In the genomic region with DNA sequence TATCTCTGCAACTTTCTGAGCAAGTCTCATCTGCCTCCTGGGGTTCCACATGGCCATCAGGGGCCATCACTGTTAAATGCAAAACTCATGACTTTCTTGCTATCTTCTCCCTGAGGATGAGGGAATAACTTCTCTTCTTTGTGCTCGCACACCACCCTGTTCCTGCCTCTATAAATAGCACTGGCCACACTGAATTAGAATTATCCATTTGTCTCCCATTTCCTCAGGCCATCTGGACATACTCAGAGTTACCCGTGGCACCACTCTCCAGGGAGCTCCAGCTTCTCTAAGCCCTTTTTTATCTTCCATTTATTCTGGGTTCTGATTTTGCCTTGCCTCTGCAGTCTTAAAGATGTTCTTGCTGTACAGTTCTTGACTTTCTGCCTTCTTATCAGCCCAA, we compare ENCODE assay signal across 20 cellular contexts.
"Had no signal": no experiment of that assay in that cellular context is flagged by ENCODE, and none has a peak within 500 bp of the region (broad histone marks: within the 10 kb centered on the region; RNA-seq: fewer than 3 reads in every experiment).

No MANE protein-coding gene starts in this region.

- H3K27me3 Mint-ChIP-seq: type B pancreatic cell had no signal

- H3K4me3 Mint-ChIP-seq: activated CD4-positive, alpha-beta T cell treated with anti-CD3 and anti-CD28 coated beads for 36 hours; activated CD8-positive, alpha-beta T cell treated with anti-CD3 and anti-CD28 coated beads, Interleukin-2, amount 10 ng/mL, durations not matched to agents 7 days and 5 days; activated naive CD4-positive, alpha-beta T cell treated with anti-CD3 and anti-CD28 coated beads for 36 hours; activated T-cell treated with anti-CD3 and anti-CD28 coated beads, Interleukin-2, amount 50 U/mL, for 24 hours; type B pancreatic cell; WTC11 had no signal

- ATAC-seq: activated CD4-positive, alpha-beta T cell treated with anti-CD3 and anti-CD28 coated beads for 36 hours; activated CD8-positive, alpha-beta T cell treated with anti-CD3 and anti-CD28 coated beads, Interleukin-2, amount 10 ng/mL, durations not matched to agents 7 days and 5 days; left lobe of liver; naive thymus-derived CD4-positive, alpha-beta T cell; psoas muscle; right cardiac atrium; WTC11 had no signal

- H3K4me1 Mint-ChIP-seq: WTC11 had no signal

- H3K36me3 Mint-ChIP-seq: type B pancreatic cell had no signal

- DNase-seq: activated CD4-positive, alpha-beta T cell treated with anti-CD3 and anti-CD28 coated beads for 36 hours; activated CD8-positive, alpha-beta T cell treated with anti-CD3 and anti-CD28 coated beads, Interleukin-2, amount 10 ng/mL, durations not matched to agents 7 days and 5 days; activated naive CD4-positive, alpha-beta T cell treated with anti-CD3 and anti-CD28 coated beads for 36 hours; activated T-cell treated with anti-CD3 and anti-CD28 coated beads, Interleukin-2, amount 50 U/mL, for 24 hours; dermis blood vessel endothelial cell; effector memory CD4-positive, alpha-beta T cell; esophagus squamous epithelium; naive thymus-derived CD4-positive, alpha-beta T cell; psoas muscle; right cardiac atrium; stimulated activated CD4-positive, alpha-beta T cell treated with anti-CD3 and anti-CD28 coated beads, Interleukin-15, amount 100 ng/mL, for 24 hours; stimulated activated CD4-positive, alpha-beta T cell treated with anti-CD3 and anti-CD28 coated beads, Interleukin-2, amount 100 ng/mL, for 48 hours; stomach had no signal

- H3K4me3 ChIP-seq: ascending aorta, breast epithelium, esophagus squamous epithelium, psoas muscle, skin epidermis, stomach had no signal

- H3K27ac Mint-ChIP-seq: activated CD4-positive, alpha-beta T cell treated with anti-CD3 and anti-CD28 coated beads for 36 hours; activated CD8-positive, alpha-beta T cell treated with anti-CD3 and anti-CD28 coated beads, Interleukin-2, amount 10 ng/mL, durations not matched to agents 7 days and 5 days; activated naive CD4-positive, alpha-beta T cell treated with anti-CD3 and anti-CD28 coated beads for 36 hours; activated T-cell treated with anti-CD3 and anti-CD28 coated beads, Interleukin-2, amount 50 U/mL, for 24 hours; activated T-helper 2 cell treated with anti-CD3 and anti-CD28 coated beads, Interferon-gamma antibody, Interleukin-2, Interleukin-4, amounts not matched to agents 10 μg/mL and 5 μg/mL and 100 μg/mL, durations not matched to agents 14 hours and 24 hours and 36 hours; type B pancreatic cell; WTC11 had no signal
